2 cellular contexts compared by ENCODE assay signal in genomic region chr17:65576939-65577338, GRCh38.
TF ChIP-seq lines count a peak whose summit lies in the region.

No MANE protein-coding gene starts in this region.

TF ChIP-seq in GM23338, 12 proteins besides CTCF, POLR2A, EP300 and RAD21 (continued from another document):
- no peak for TF ChIP-seq REST (IDR thresholded peaks at IDR 0.05; ENCODE audit: unreplicated experiment)
- no peak for TF ChIP-seq CREB1 (CRISPR knock-in tag; IDR thresholded peaks at IDR 0.05; ENCODE audit: low read depth)
- no peak for TF ChIP-seq JUNB (IDR thresholded peaks at IDR 0.05; ENCODE audit: unreplicated experiment)
- TF ChIP-seq ZNF114 (CRISPR knock-in tag; IDR thresholded peaks at IDR 0.05) = no peak
- no peak for TF ChIP-seq NANOG (IDR thresholded peaks at IDR 0.05; ENCODE audit: borderline replicate concordance)
- no peak for TF ChIP-seq POLR2AphosphoS5 (IDR thresholded peaks at IDR 0.05; ENCODE audit: low read depth)
- TF ChIP-seq ZNF462 (CRISPR knock-in tag; IDR thresholded peaks at IDR 0.05) = no peak
- TF ChIP-seq STAT1 (IDR thresholded peaks at IDR 0.05; ENCODE audit: unreplicated experiment) = no peak

TF ChIP-seq in WTC11, 78 proteins besides CTCF, POLR2A, EP300 and RAD21 (continued from another document):
- no peak for TF ChIP-seq USF2 (CRISPR knock-in tag; IDR thresholded peaks at IDR 0.05)
- no peak for TF ChIP-seq CREB1 (CRISPR knock-in tag; IDR thresholded peaks at IDR 0.05)
- no peak for TF ChIP-seq E2F4 (CRISPR knock-in tag; IDR thresholded peaks at IDR 0.05; ENCODE audit: borderline replicate concordance, low read depth)
- no peak for TF ChIP-seq ZNF532 (CRISPR knock-in tag; IDR thresholded peaks at IDR 0.05; ENCODE audit: borderline replicate concordance)
- TF ChIP-seq ZNF219 (CRISPR knock-in tag; IDR thresholded peaks at IDR 0.05; ENCODE audit: borderline replicate concordance) = no peak
